In genomic region chr12:101581190-101581589, GRCh38 we compare ENCODE assay signal across 1 cellular context.
TF ChIP-seq lines count a peak whose summit lies in the region.

No MANE protein-coding gene starts in this region.

TF ChIP-seq in H1, 55 proteins besides CTCF, POLR2A, EP300 and RAD21:
- TF ChIP-seq EZH2 (IDR thresholded peaks at IDR 0.05; ENCODE audit: low read depth, low read length, severe bottlenecking) (no peak), NANOG (IDR thresholded peaks at IDR 0.05; ENCODE audit: insufficient read depth, low read depth, low read length, poor library complexity, severe bottlenecking) (peak; percentile 64), NRF1 (IDR thresholded peaks at IDR 0.05; ENCODE audit: low read depth, low read length) (no peak), ATF2 (IDR thresholded peaks at IDR 0.05; ENCODE audit: low read length) (no peak), RFX5 (IDR thresholded peaks at IDR 0.05; ENCODE audit: borderline replicate concordance, low read depth, low read length) (no peak)
